Comparison of ENCODE assay signal across 8 cellular contexts in the genomic region with DNA sequence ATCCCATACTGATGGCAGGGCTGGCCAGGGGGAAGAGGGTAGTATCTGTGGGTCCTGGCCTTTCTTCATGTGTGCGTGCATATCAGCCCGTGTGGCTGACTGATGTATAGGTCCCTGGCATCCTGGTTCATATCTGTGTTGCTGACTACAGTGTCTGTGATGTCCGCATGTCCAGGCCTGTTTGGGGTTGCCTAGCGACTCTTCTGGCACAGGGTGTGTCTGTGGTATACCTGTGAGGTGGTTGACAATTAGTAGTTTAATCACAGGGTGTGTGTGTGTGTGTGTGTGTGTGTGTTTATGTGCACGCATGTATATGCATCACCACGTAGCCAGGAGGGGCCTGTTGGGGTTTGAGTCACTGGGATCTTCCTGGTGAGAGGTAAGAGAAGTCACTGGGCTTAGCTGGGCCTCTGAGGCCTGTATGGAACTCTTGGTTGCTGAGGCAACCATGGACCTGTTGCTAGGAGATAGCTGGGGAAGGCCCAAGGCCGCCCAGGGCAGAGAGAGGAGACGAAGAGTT.
A peak's percentile ranks its signal among the peaks of the same experiment; 100 is the strongest.
DNase-seq lines count a peak whose midpoint lies in the region; ATAC-seq and TF ChIP-seq lines count a peak whose summit lies in the region.

No MANE protein-coding gene starts in this region.

- no peaks in the 10 kb centered on the region for H3K27me3 Mint-ChIP-seq in activated naive CD8-positive, alpha-beta T cell treated with anti-CD3 and anti-CD28 coated beads, Interleukin-2, amount 50 U/mL, for 24 hours

- DNase-seq in AG04449 (ENCODE audit: low read depth, low spot score) (no peak), GM12865 (ENCODE audit: low read depth) (peak; percentile 64), kidney tubule cell (ENCODE audit: low spot score) (peak; percentile 73)
- peak; percentile 33 for DNase-seq in activated naive CD8-positive, alpha-beta T cell treated with anti-CD3 and anti-CD28 coated beads, Interleukin-2, amount 50 U/mL, for 24 hours

- H3K4me3 ChIP-seq in AG04449 (ENCODE audit: low read depth, low read length) (peak overlapping the region; percentile 9; the same call in 1 of the 2 replicates), GM12865 (ENCODE audit: low read depth, low read length) (no peak overlapping the region)

- H3K9me3 Mint-ChIP-seq in activated naive CD8-positive, alpha-beta T cell treated with anti-CD3 and anti-CD28 coated beads, Interleukin-2, amount 50 U/mL, for 24 hours, result no peaks in the 10 kb centered on the region

- CTCF ChIA-PET in AG04449 (lab: Yijun Ruan, JAX), result interaction anchor here (0.9 to 5.4 kb wide), 10 partner anchors 8 to 207 kb away, joined by 3 to 67 read pairs (median 10); a partner anchor contains a TSS

- peaks cover 8% of the 10 kb centered on the region for H3K36me3 Mint-ChIP-seq in activated naive CD8-positive, alpha-beta T cell treated with anti-CD3 and anti-CD28 coated beads, Interleukin-2, amount 50 U/mL, for 24 hours (ENCODE audit: low read depth)

- ATAC-seq in activated naive CD8-positive, alpha-beta T cell treated with anti-CD3 and anti-CD28 coated beads, Interleukin-2, amount 50 U/mL, for 24 hours, result peak; percentile 9
- ATAC-seq in HG03280 (IDR thresholded peaks at IDR 0.05; ENCODE audit: unreplicated experiment) (no peak), HG03025 (IDR thresholded peaks at IDR 0.05; ENCODE audit: low FRiP score, unreplicated experiment) (no peak), GM19455 (IDR thresholded peaks at IDR 0.05; ENCODE audit: unreplicated experiment) (no peak), HG02981 (IDR thresholded peaks at IDR 0.05; ENCODE audit: unreplicated experiment) (no peak)

- TF ChIP-seq CTCF in AG04449 (IDR thresholded peaks at IDR 0.05; ENCODE audit: insufficient read depth, low read length, missing control alignments), result no peak
- no peak for TF ChIP-seq CTCF in GM12865 (IDR thresholded peaks at IDR 0.05; ENCODE audit: insufficient read depth, low read depth, low read length, missing control alignments)

- H3K4me1 Mint-ChIP-seq in activated naive CD8-positive, alpha-beta T cell treated with anti-CD3 and anti-CD28 coated beads, Interleukin-2, amount 50 U/mL, for 24 hours, result peaks cover 41% of the 10 kb centered on the region

- peak overlapping the region; percentile 38 for H3K27ac Mint-ChIP-seq in activated naive CD8-positive, alpha-beta T cell treated with anti-CD3 and anti-CD28 coated beads, Interleukin-2, amount 50 U/mL, for 24 hours

- POLR2A ChIA-PET in AG04449 (lab: Yijun Ruan, JAX), result interaction anchor here (1.1 to 2.7 kb wide), 2 partner anchors 26 to 130 kb away, joined by 3 to 10 read pairs; a partner anchor contains a TSS

- no peak overlapping the region for H3K4me3 Mint-ChIP-seq in activated naive CD8-positive, alpha-beta T cell treated with anti-CD3 and anti-CD28 coated beads, Interleukin-2, amount 50 U/mL, for 24 hours
